ENCODE assay signal across 8 cellular contexts in the genomic region with DNA sequence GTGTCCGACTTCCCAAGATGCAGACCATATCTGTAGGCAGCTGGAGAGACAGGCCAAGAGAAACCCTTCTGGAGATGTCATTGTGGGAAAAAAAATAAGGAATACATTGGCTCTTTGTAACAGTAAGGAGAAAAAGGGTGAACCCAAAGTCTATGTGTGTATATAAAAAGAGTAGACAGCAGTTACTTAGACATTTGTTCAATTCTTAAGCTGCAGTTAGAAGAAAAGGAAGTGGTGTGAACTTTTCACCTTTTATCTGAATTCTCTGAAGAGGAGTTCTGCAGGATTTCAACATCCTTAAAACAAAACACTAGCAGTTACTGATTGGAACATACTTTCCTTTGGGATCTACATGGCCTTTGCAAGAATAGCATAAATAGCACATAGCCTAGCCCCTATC. TPM values are rescaled to one million over a fixed set of nuclear protein-coding genes. Genes with fewer than 3 reads are reported as not detected.
DNase-seq lines count a peak whose midpoint lies in the region; ATAC-seq, FAIRE-seq and TF ChIP-seq lines count a peak whose summit lies in the region.

No MANE protein-coding gene starts in this region.

- H3K36me3 ChIP-seq in mammary epithelial cell (ENCODE audit: insufficient read depth, low read length) (no peaks in the 10 kb centered on the region), breast epithelium (no peaks in the 10 kb centered on the region), keratinocyte (ENCODE audit: control insufficient read depth in 2 of 2, extremely low read depth in 1 of 2, insufficient read depth in 2 of 2, low read length in 2 of 2) (no peaks in the 10 kb centered on the region), uterus (no peaks in the 10 kb centered on the region)

- H3K36me3 Mint-ChIP-seq in activated CD8-positive, alpha-beta T cell treated with anti-CD3 and anti-CD28 coated beads, Interleukin-2, amount 10 ng/mL, durations not matched to agents 7 days and 5 days (ENCODE audit: low read depth): peaks cover 47% of the 10 kb centered on the region

- TF ChIP-seq CTCF in mammary epithelial cell (conservative IDR thresholded peaks at IDR 0.05 in 1 of 2, IDR thresholded peaks at IDR 0.05 in 1 of 2; ENCODE audit: extremely low read depth in 1 of 2, insufficient read depth in 1 of 2, low read depth in 1 of 2, low read length in 2 of 2) (no peak), breast epithelium (IDR thresholded peaks at IDR 0.05) (no peak), keratinocyte (optimal IDR thresholded peaks at IDR 0.05 in 1 of 3, IDR thresholded peaks at IDR 0.05 in 1 of 3, conservative IDR thresholded peaks at IDR 0.05 in 1 of 3; ENCODE audit: extremely low read depth in 1 of 3, insufficient read depth in 2 of 3, low read length in 3 of 3) (no peak), uterus (IDR thresholded peaks at IDR 0.05) (no peak)

- H3K9ac ChIP-seq in mammary epithelial cell (ENCODE audit: insufficient read depth, low read length): no peak overlapping the region
- H3K9ac ChIP-seq in keratinocyte (ENCODE audit: control insufficient read depth, extremely low read depth, insufficient read depth, low read length): no peak overlapping the region

- CTCF ChIA-PET in mammary epithelial cell (lab: Charles Lee; ENCODE audit: low non-redundant PET): no interaction called here
- CTCF ChIA-PET in activated CD8-positive, alpha-beta T cell treated with anti-CD3 and anti-CD28 coated beads, Interleukin-2, amount 10 ng/mL, durations not matched to agents 7 days and 5 days (lab: Charles Lee): interaction anchor here (0.7 to 2.5 kb wide), 9 partner anchors 9 to 46 kb away, joined by 3 to 9 read pairs (median 3); partner anchors contain the start of genes FAM117A, KAT7 and SLC35B1

- peaks cover 24% of the 10 kb centered on the region for H3K4me1 ChIP-seq in mammary epithelial cell (ENCODE audit: insufficient read depth, low read length)
- H3K4me1 ChIP-seq in breast epithelium: peaks cover 0 to 15% of the 10 kb centered on the region in 2 donors
- peaks cover 30% of the 10 kb centered on the region for H3K4me1 ChIP-seq in keratinocyte (ENCODE audit: control insufficient read depth, extremely low read depth, insufficient read depth, low read length)
- H3K4me1 ChIP-seq in uterus: peaks cover 13 to 25% of the 10 kb centered on the region in 2 donors

- ATAC-seq in activated CD8-positive, alpha-beta T cell treated with anti-CD3 and anti-CD28 coated beads, Interleukin-2, amount 10 ng/mL, durations not matched to agents 7 days and 5 days: no peak
- ATAC-seq in esophagus mucosa: no peak
- ATAC-seq in GM19035 (IDR thresholded peaks at IDR 0.05; ENCODE audit: unreplicated experiment): no peak

- H3K27me3 Mint-ChIP-seq in activated CD8-positive, alpha-beta T cell treated with anti-CD3 and anti-CD28 coated beads, Interleukin-2, amount 10 ng/mL, durations not matched to agents 7 days and 5 days (ENCODE audit: low read depth): no peaks in the 10 kb centered on the region

- H3K9me3 ChIP-seq in mammary epithelial cell (replicated peaks; ENCODE audit: insufficient read depth, low read length): no peaks in the 10 kb centered on the region
- H3K9me3 ChIP-seq in breast epithelium: no peaks in the 10 kb centered on the region
- H3K9me3 ChIP-seq in keratinocyte (ENCODE audit: control insufficient read depth, low read depth, low read length): no peaks in the 10 kb centered on the region
- H3K9me3 ChIP-seq in uterus: no peaks in the 10 kb centered on the region

- H3K4me1 Mint-ChIP-seq in activated CD8-positive, alpha-beta T cell treated with anti-CD3 and anti-CD28 coated beads, Interleukin-2, amount 10 ng/mL, durations not matched to agents 7 days and 5 days (ENCODE audit: low read depth): peaks cover 92% of the 10 kb centered on the region

- dilution Hi-C loops in mammary epithelial cell (cut with HindIII; ENCODE audit: low sequenced_read_pairs): no loop called here
- dilution Hi-C loops in keratinocyte (cut with MboI; ENCODE audit: extremely low pct_ligation_motif_present, low sequenced_read_pairs): no loop called here

- H3K79me2 ChIP-seq in mammary epithelial cell (ENCODE audit: insufficient read depth, low read length): no peaks in the 10 kb centered on the region
- H3K79me2 ChIP-seq in keratinocyte (ENCODE audit: control insufficient read depth, insufficient read depth, low read length): no peaks in the 10 kb centered on the region

- no peak for TF ChIP-seq POLR2A in breast epithelium (IDR thresholded peaks at IDR 0.05)
- TF ChIP-seq POLR2A in uterus (IDR thresholded peaks at IDR 0.05): no peak

- H3K4me3 ChIP-seq in mammary epithelial cell (replicated peaks in 1 of 3; ENCODE audit: insufficient read depth in 1 of 3, low read depth in 2 of 3, low read length in 3 of 3) (no peak overlapping the region), breast epithelium (no peak overlapping the region), keratinocyte (ENCODE audit: control insufficient read depth in 2 of 3, extremely low read depth in 1 of 3, insufficient read depth in 2 of 3, low read depth in 1 of 3, low read length in 3 of 3) (no peak overlapping the region), uterus (no peak overlapping the region)

- BruUV-seq in mammary epithelial cell (replicated peaks; lab: Mats Ljungman, UMichigan): no TSS peak

- in situ Hi-C loops in mammary epithelial cell (cut with MboI; ENCODE audit: low sequenced_read_pairs in 2 of 2): no loop called here

- FAIRE-seq in keratinocyte (lab: Jason Lieb, UNC): no peak

- peak overlapping the region; percentile 84 for H3K4me3 Mint-ChIP-seq in activated CD8-positive, alpha-beta T cell treated with anti-CD3 and anti-CD28 coated beads, Interleukin-2, amount 10 ng/mL, durations not matched to agents 7 days and 5 days

- H3K9me3 Mint-ChIP-seq in activated CD8-positive, alpha-beta T cell treated with anti-CD3 and anti-CD28 coated beads, Interleukin-2, amount 10 ng/mL, durations not matched to agents 7 days and 5 days (ENCODE audit: insufficient read depth): no peaks in the 10 kb centered on the region

- H2AFZ ChIP-seq in mammary epithelial cell (ENCODE audit: low read depth, low read length): no peak overlapping the region
- no peak overlapping the region for H2AFZ ChIP-seq in keratinocyte (ENCODE audit: control insufficient read depth, low read length)

- POLR2A ChIA-PET in activated CD8-positive, alpha-beta T cell treated with anti-CD3 and anti-CD28 coated beads, Interleukin-2, amount 10 ng/mL, durations not matched to agents 7 days and 5 days (lab: Charles Lee): interaction anchor here (1.1 to 6.1 kb wide), 5 partner anchors 13 to 46 kb away, joined by 3 to 47 read pairs (median 10); partner anchors contain the start of genes FAM117A and KAT7

- 6% methylated on average over 1 of the region's 1 CpG for WGBS in mammary epithelial cell (ENCODE audit: low coverage, missing lambda C conversion rate)

- H3K4me2 ChIP-seq in mammary epithelial cell (ENCODE audit: insufficient read depth, low read depth, low read length) (peak overlapping the region; percentile 22), keratinocyte (ENCODE audit: control insufficient read depth, extremely low read depth, insufficient read depth, low read depth, low read length) (peak overlapping the region; percentile 59)

- no peaks in the 10 kb centered on the region for H3K27me3 ChIP-seq in mammary epithelial cell (ENCODE audit: insufficient read depth, low read length)
- H3K27me3 ChIP-seq in breast epithelium: no peaks in the 10 kb centered on the region
- H3K27me3 ChIP-seq in keratinocyte (ENCODE audit: control insufficient read depth, extremely low read depth, insufficient read depth, low read length): no peaks in the 10 kb centered on the region
- H3K27me3 ChIP-seq in uterus: no peaks in the 10 kb centered on the region

- peak overlapping the region; percentile 98 for H3K27ac Mint-ChIP-seq in activated CD8-positive, alpha-beta T cell treated with anti-CD3 and anti-CD28 coated beads, Interleukin-2, amount 10 ng/mL, durations not matched to agents 7 days and 5 days

- H3K9me1 ChIP-seq in keratinocyte (ENCODE audit: control insufficient read depth, extremely low read depth, insufficient read depth, low read length): no peaks in the 10 kb centered on the region

- H4K20me1 ChIP-seq in mammary epithelial cell (ENCODE audit: insufficient read depth, low read length): no peaks in the 10 kb centered on the region
- H4K20me1 ChIP-seq in keratinocyte (ENCODE audit: control insufficient read depth, extremely low read depth, insufficient read depth, low read length): no peaks in the 10 kb centered on the region

- DNase-seq in mammary epithelial cell (no peak), breast epithelium (ENCODE audit: low spot score in 2 of 2) (no peak), keratinocyte (ENCODE audit: low read depth, low spot score) (no peak), uterus (no peak), NCI-H748 treated with DMSO at 0.1 percent for 48 hours (lab: John Stamatoyannopoulos, UW) (no peak)
- no peak for DNase-seq in activated CD8-positive, alpha-beta T cell treated with anti-CD3 and anti-CD28 coated beads, Interleukin-2, amount 10 ng/mL, durations not matched to agents 7 days and 5 days

- intact Hi-C loops in mammary epithelial cell (cut with micrococcal nuclease) (no loop called here), breast epithelium (cut with DNase I; ENCODE audit: low total_unique reads) (no loop called here), uterus (cut with DNase I; ENCODE audit: low total_unique reads) (no loop called here)

- H3K27ac ChIP-seq in mammary epithelial cell (ENCODE audit: insufficient read depth, low read depth, low read length): no peak overlapping the region
- no peak overlapping the region for H3K27ac ChIP-seq in breast epithelium
- no peak overlapping the region for H3K27ac ChIP-seq in keratinocyte (ENCODE audit: control insufficient read depth, insufficient read depth, low read length)
- H3K27ac ChIP-seq in uterus: peak overlapping the region; percentile 93 to 98

RNA-seq across cellular contexts. Expression of gene FAM117A, which starts 21.7 kb away (rescaled TPM):
- 1 to 10 TPM; 2.8 to 5.9 TPM for total RNA-seq in mammary epithelial cell
- 8.8 TPM for polyA plus RNA-seq in mammary epithelial cell
- polyA minus RNA-seq in mammary epithelial cell: 14.2 TPM
- total RNA-seq in breast epithelium: 10 to 100 TPM in 1 of 3 donors, 1 to 10 TPM in 2; 8.0 to 11.6 (median 9.8) TPM
- total RNA-seq in activated CD8-positive, alpha-beta T cell treated with anti-CD3 and anti-CD28 coated beads, Interleukin-2, amount 10 ng/mL, durations not matched to agents 7 days and 5 days: 10 to 100 TPM; 20.8 to 23.5 TPM
- polyA plus RNA-seq in keratinocyte: 4.7 to 5.3 TPM (median 5.3 TPM) in 3 replicates
- 1.1 TPM for polyA plus RNA-seq in keratinocyte (2011; ENCODE audit: low read depth)
- 5.1 and 6.4 TPM in 2 replicates for polyA plus RNA-seq in keratinocyte (2011; cell fraction: cytosol; rRNA removed)
- polyA plus RNA-seq in keratinocyte (2011; cell fraction: nucleus; rRNA removed): 4.0 and 5.2 TPM in 2 replicates
- 3.3 and 4.9 TPM in 2 replicates for polyA plus RNA-seq in keratinocyte (2012; ENCODE audit: low replicate concordance)
- 3.2 to 11.7 TPM (median 4.5 TPM) in 3 replicates for polyA minus RNA-seq in keratinocyte
- polyA minus RNA-seq in keratinocyte (2011; cell fraction: cytosol; rRNA and poly(A)+ RNA removed): 11.3 TPM
- polyA minus RNA-seq in keratinocyte (2011; cell fraction: nucleus; rRNA and poly(A)+ RNA removed): 1.8 and 3.5 TPM in 2 replicates
- 10 to 100 TPM in 3 of 4 donors, 1 to 10 TPM in 1; 2.6 to 40.2 (median 19.5) TPM for total RNA-seq in uterus
- 3.9 TPM for total RNA-seq in esophagus mucosa

RNA-seq across cellular contexts. Expression of gene SLC35B1, which starts 34.5 kb away (rescaled TPM):
- total RNA-seq in mammary epithelial cell: 10 to 100 TPM; 35.5 to 55.9 TPM
- 59.2 TPM for polyA plus RNA-seq in mammary epithelial cell
- 141 TPM for polyA minus RNA-seq in mammary epithelial cell
- total RNA-seq in breast epithelium: 10 to 100 TPM; 33.0 to 44.1 (median 35.7) TPM
- 10 to 100 TPM; 50.7 to 62.6 TPM for total RNA-seq in activated CD8-positive, alpha-beta T cell treated with anti-CD3 and anti-CD28 coated beads, Interleukin-2, amount 10 ng/mL, durations not matched to agents 7 days and 5 days
- 65.7 to 72.3 TPM (median 71.6 TPM) in 3 replicates for polyA plus RNA-seq in keratinocyte
- polyA plus RNA-seq in keratinocyte (2011; ENCODE audit: low read depth): 6.7 TPM
- polyA plus RNA-seq in keratinocyte (2011; cell fraction: cytosol; rRNA removed): 56.6 and 72.4 TPM in 2 replicates
- 41.1 and 46.3 TPM in 2 replicates for polyA plus RNA-seq in keratinocyte (2011; cell fraction: nucleus; rRNA removed)
- polyA plus RNA-seq in keratinocyte (2012; ENCODE audit: low replicate concordance): 36.2 and 52.9 TPM in 2 replicates
- polyA minus RNA-seq in keratinocyte: 53.5 to 89.3 TPM (median 65.9 TPM) in 3 replicates
- polyA minus RNA-seq in keratinocyte (2011; cell fraction: cytosol; rRNA and poly(A)+ RNA removed): 55.4 TPM
- polyA minus RNA-seq in keratinocyte (2011; cell fraction: nucleus; rRNA and poly(A)+ RNA removed): 13.2 and 24.7 TPM in 2 replicates
- 10 to 100 TPM; 23.6 to 49.1 (median 36.3) TPM for total RNA-seq in uterus
- total RNA-seq in esophagus mucosa: 37.2 TPM

RNA-seq across cellular contexts. Expression of gene KAT7, which starts 46.2 kb away (rescaled TPM):
- total RNA-seq in mammary epithelial cell: 10 to 100 TPM; 22.5 to 43.2 TPM
- 15.7 TPM for polyA plus RNA-seq in mammary epithelial cell
- polyA minus RNA-seq in mammary epithelial cell: 54.0 TPM
- 10 to 100 TPM; 37.6 to 57.4 (median 47.2) TPM for total RNA-seq in breast epithelium
- total RNA-seq in activated CD8-positive, alpha-beta T cell treated with anti-CD3 and anti-CD28 coated beads, Interleukin-2, amount 10 ng/mL, durations not matched to agents 7 days and 5 days: 10 to 100 TPM; 75.8 to 76.0 TPM
- polyA plus RNA-seq in keratinocyte: 8.0 to 22.8 TPM (median 19.7 TPM) in 3 replicates
- polyA plus RNA-seq in keratinocyte (2011; ENCODE audit: low read depth): 13.6 TPM
- 12.8 and 16.6 TPM in 2 replicates for polyA plus RNA-seq in keratinocyte (2011; cell fraction: cytosol; rRNA removed)
- polyA plus RNA-seq in keratinocyte (2011; cell fraction: nucleus; rRNA removed): 22.5 and 24.3 TPM in 2 replicates
- 11.0 and 16.1 TPM in 2 replicates for polyA plus RNA-seq in keratinocyte (2012; ENCODE audit: low replicate concordance)
- polyA minus RNA-seq in keratinocyte: 18.9 to 36.9 TPM (median 26.3 TPM) in 3 replicates
- polyA minus RNA-seq in keratinocyte (2011; cell fraction: cytosol; rRNA and poly(A)+ RNA removed): 14.0 TPM
- polyA minus RNA-seq in keratinocyte (2011; cell fraction: nucleus; rRNA and poly(A)+ RNA removed): 15.1 and 31.8 TPM in 2 replicates
- 100 to 1,000 TPM in 1 of 4 donors, 10 to 100 TPM in 3; 16.8 to 117 (median 40.8) TPM for total RNA-seq in uterus
- 33.7 TPM for total RNA-seq in esophagus mucosa

Comparison
In these comparisons a context has a peak if more than half of its experiments do, and no peak if none do; other contexts are left out.
1. H3K27ac ChIP-seq: peak in uterus (2 of 2); none in mammary epithelial cell (single experiment), breast epithelium (0 of 2) and keratinocyte (single experiment).